Comparison of ENCODE assay signal across 1 cellular context in the genomic region with DNA sequence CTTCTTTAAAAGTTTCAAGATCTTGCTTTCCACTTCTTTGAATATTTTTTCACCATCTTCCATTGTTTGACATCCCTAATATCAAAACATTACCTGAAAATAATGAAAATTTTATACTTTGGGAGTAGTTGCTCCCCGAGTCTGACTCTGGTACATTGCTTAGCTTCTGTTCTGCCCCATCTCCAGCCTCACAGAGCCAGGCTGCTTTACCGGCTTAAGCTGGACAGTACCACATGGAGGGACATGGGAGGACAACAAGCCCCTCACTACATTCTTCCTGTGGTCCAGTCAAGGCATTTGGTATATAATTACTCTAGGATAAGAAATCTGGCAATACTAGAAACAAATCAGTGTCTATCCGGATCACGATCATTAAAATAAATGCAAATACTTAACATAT.
TF ChIP-seq lines count a peak whose summit lies in the region.

No MANE protein-coding gene starts in this region.

TF ChIP-seq in H1, 55 proteins besides CTCF, POLR2A, EP300 and RAD21 (continued from another document):
- TF ChIP-seq, protein P1, sequence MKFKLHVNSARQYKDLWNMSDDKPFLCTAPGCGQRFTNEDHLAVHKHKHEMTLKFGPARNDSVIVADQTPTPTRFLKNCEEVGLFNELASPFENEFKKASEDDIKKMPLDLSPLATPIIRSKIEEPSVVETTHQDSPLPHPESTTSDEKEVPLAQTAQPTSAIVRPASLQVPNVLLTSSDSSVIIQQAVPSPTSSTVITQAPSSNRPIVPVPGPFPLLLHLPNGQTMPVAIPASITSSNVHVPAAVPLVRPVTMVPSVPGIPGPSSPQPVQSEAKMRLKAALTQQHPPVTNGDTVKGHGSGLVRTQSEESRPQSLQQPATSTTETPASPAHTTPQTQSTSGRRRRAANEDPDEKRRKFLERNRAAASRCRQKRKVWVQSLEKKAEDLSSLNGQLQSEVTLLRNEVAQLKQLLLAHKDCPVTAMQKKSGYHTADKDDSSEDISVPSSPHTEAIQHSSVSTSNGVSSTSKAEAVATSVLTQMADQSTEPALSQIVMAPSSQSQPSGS (IDR thresholded peaks at IDR 0.05; ENCODE audit: low read length) = no peak
